ENCODE assay signal across 8 cellular contexts in genomic region chr7:127651556-127652332, GRCh38. TPM values are rescaled to one million over a fixed set of nuclear protein-coding genes. Genes with fewer than 3 reads are reported as not detected.
DNase-seq lines count a peak whose midpoint lies in the region; ATAC-seq and TF ChIP-seq lines count a peak whose summit lies in the region.

Gene SND1, plus strand, starts transcription at chr7:127652194. Its CDS starts 180 bp downstream, at chr7:127652374.

- H3K27me3 ChIP-seq in heart left ventricle = no peaks in the 10 kb centered on the region
- no peaks in the 10 kb centered on the region for H3K27me3 ChIP-seq in upper lobe of left lung

- H3K4me1 ChIP-seq in heart left ventricle (peaks cover 0 to 47% (median 33%) of the 10 kb centered on the region in 12 donors), upper lobe of left lung (peaks cover 20 to 44% (median 26%) of the 10 kb centered on the region in 4 donors)

- TF ChIP-seq CTCF in GM13976 (IDR thresholded peaks at IDR 0.05; ENCODE audit: borderline replicate concordance, control extremely low read depth, extremely low read depth, insufficient read depth, missing control alignments) (no peak), heart left ventricle (IDR thresholded peaks at IDR 0.05) (no peak), upper lobe of left lung (IDR thresholded peaks at IDR 0.05) (peak in 2 of 6 experiments; percentile 18 to 32)

- DNase-seq in GM13976 (ENCODE audit: low spot score) (peak; percentile 98), NCI-H146 treated with DMSO at 0.1 percent for 48 hours (lab: John Stamatoyannopoulos, UW; ENCODE audit: unreplicated experiment) (peak; percentile 99), amniotic epithelial cell (ENCODE audit: low read depth) (peak; percentile 99), heart left ventricle (peak; percentile 99 to 100 (median 100)), posterior cingulate gyrus (peak; percentile 98 to 100 (median 99)), upper lobe of left lung (peak; percentile 99 to 100)

- H3K4me3 ChIP-seq in heart left ventricle (peak within 1 kb of the TSS; percentile 50 to 97 (median 90)), upper lobe of left lung (peak within 1 kb of the TSS; percentile 77 to 99 (median 88))

- in situ Hi-C loops in GM13976 (cut with MboI; ENCODE audit: low sequenced_read_pairs, unreplicated experiment) = no loop called here

- no peak for TF ChIP-seq EP300 in upper lobe of left lung (IDR thresholded peaks at IDR 0.05)

- WGBS in heart left ventricle, 4 donors = 0 to 3% (median 0%) methylated on average over 56 to 67 of the region's 67 CpGs
- 0% methylated on average over 17 to 52 of the region's 67 CpGs for WGBS in upper lobe of left lung, 2 donors

- peak within 1 kb of the TSS; percentile 90 to 98 (median 94) for H3K27ac ChIP-seq in heart left ventricle
- H3K27ac ChIP-seq in upper lobe of left lung = peak within 1 kb of the TSS; percentile 92 to 98 (median 94)

- H3K36me3 ChIP-seq in heart left ventricle (no peaks in the 10 kb centered on the region), upper lobe of left lung (peaks cover 0 to 5% (median 0%) of the 10 kb centered on the region in 4 donors)

- ATAC-seq in HG02870 (IDR thresholded peaks at IDR 0.05; ENCODE audit: unreplicated experiment) (peak; percentile 93), heart left ventricle (peak; percentile 97 to 99 (median 98)), upper lobe of left lung (ENCODE audit: low FRiP score in 2 of 2) (peak; percentile 98 to 99)

- intact Hi-C loops in T-helper 1 cell treated with Interleukin-12 subunit alpha and Interleukin-12 subunit beta and Interleukin-4 antibody, amounts not matched to agents 30 ng/mL and 1 ng/mL, for 36 hours (cut with micrococcal nuclease) = loop anchor here (1.0 to 10.0 kb wide), 9 partner anchors 27 to 1783 kb away; partner anchors contain the start of genes CALU, GCC1, HILPDA and RBM28
- intact Hi-C loops in heart left ventricle (cut with DNase I) = loop anchor here in 7 of 10 donors (2.0 to 10.0 kb wide), 5 partner anchors 63 to 259 kb away; partner anchors contain the start of genes ARF5 (in 6 of the 7), ZNF800 (in 4 of the 7) and GCC1 (in 2 of the 7)
- intact Hi-C loops in posterior cingulate gyrus (cut with DNase I) = loop anchor here (2.0 kb wide), 2 partner anchors 63 to 259 kb away; partner anchors contain the start of genes ARF5 and ZNF800

- TF ChIP-seq POLR2A in heart left ventricle (IDR thresholded peaks at IDR 0.05) (peak in 1 of 2 donors; percentile 74), upper lobe of left lung (IDR thresholded peaks at IDR 0.05) (peak; percentile 41 to 94 (median 80))

- H3K9me3 ChIP-seq in heart left ventricle (no peaks in the 10 kb centered on the region), upper lobe of left lung (no peaks in the 10 kb centered on the region)

RNA-seq across cellular contexts. Expression of gene SND1, which starts in this region (rescaled TPM):
- 250 and 263 TPM in 2 replicates for total RNA-seq in T-helper 1 cell treated with Interleukin-12 subunit alpha and Interleukin-12 subunit beta and Interleukin-4 antibody, amounts not matched to agents 30 ng/mL and 1 ng/mL, for 36 hours
- 100 to 1,000 TPM in 1 of 9 donors, 10 to 100 TPM in 8; 63.2 to 115 (median 76.3) TPM for total RNA-seq in heart left ventricle
- polyA plus RNA-seq in heart left ventricle = 100 to 1,000 TPM in 1 of 2 donors, 10 to 100 TPM in 1; 45.6 to 104 TPM
- 100 to 1,000 TPM; 107 to 167 (median 121) TPM for total RNA-seq in upper lobe of left lung

Comparison
In these comparisons a context has a peak if more than half of its experiments do, and no peak if none do; other contexts are left out.
1. Peak in every context shown above with its lines: DNase-seq, ATAC-seq, H3K4me3 ChIP-seq and H3K27ac ChIP-seq.